In the genomic region with DNA sequence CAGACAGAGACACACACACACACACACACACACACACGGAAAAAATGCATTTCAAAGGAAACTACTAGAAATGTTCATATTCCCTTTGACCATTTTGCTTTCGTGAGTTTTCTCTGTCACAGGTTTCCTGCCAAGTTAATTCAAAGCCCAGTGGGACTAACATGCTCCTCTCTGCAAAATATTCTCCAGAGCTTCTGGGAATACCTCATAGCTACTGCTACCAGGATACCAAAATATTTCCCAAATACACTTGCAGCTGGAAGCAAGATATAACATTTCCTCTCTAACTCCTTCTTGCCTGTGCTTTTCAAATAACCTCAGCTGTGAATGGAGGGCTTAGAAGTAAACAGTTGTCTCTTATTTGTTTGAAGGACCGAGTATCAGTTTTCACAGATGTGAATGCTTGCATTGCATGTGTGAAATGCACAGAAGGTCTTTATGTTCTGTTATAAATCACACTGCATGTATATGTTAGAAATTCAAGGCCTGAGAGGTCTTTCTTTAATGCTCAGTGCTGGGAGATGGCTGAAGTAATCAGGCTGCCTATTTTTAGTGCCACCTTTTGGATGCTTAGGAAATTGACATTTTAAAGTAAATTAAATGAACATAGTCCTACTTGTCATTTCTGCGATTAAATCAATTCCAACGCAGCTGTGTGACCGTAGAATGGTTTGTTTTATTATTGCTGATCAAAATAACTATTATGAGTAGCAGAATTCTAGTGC, we compare ENCODE assay signal across 9 cellular contexts. TPM values are rescaled to one million over a fixed set of nuclear protein-coding genes. Genes with fewer than 3 reads are reported as not detected.
DNase-seq lines count a peak whose midpoint lies in the region; ATAC-seq and TF ChIP-seq lines count a peak whose summit lies in the region.
"Had no signal": no experiment of that assay in that cellular context is flagged by ENCODE, and none has a peak within 500 bp of the region (broad histone marks: within the 10 kb centered on the region; RNA-seq: fewer than 3 reads in every experiment).

No MANE protein-coding gene starts in this region.

- no peak overlapping the region for H3K4me3 ChIP-seq in AG04450 (ENCODE audit: low read depth, low read length)

- no peaks in the 10 kb centered on the region for H3K4me1 Mint-ChIP-seq in HFFc6 (ENCODE audit: low read depth)
- H3K4me1 Mint-ChIP-seq in activated T-helper 17 cell treated with anti-CD3 and anti-CD28 coated beads, Interleukin-2, amount 50 U/mL, for 72 hours: no peaks in the 10 kb centered on the region

- no peak overlapping the region for H3K4me3 Mint-ChIP-seq in HFFc6
- no peak overlapping the region for H3K4me3 Mint-ChIP-seq in activated T-helper 17 cell treated with anti-CD3 and anti-CD28 coated beads, Interleukin-2, amount 50 U/mL, for 72 hours

- peaks cover 43% of the 10 kb centered on the region for H3K36me3 Mint-ChIP-seq in HFFc6 (ENCODE audit: low read depth)
- peaks cover 89% of the 10 kb centered on the region for H3K36me3 Mint-ChIP-seq in activated T-helper 17 cell treated with anti-CD3 and anti-CD28 coated beads, Interleukin-2, amount 50 U/mL, for 72 hours (ENCODE audit: low read depth)

- DNase-seq in AG04450 (ENCODE audit: low read depth, low spot score): peak; percentile 3
- peak; percentile 19 for DNase-seq in HFFc6
- DNase-seq in astrocyte of the hippocampus (ENCODE audit: low read depth, low spot score): peak; percentile 16
- DNase-seq in left lobe of liver (ENCODE audit: low spot score): no peak
- DNase-seq in GDM1 (lab: John Stamatoyannopoulos, UW): no peak
- no peak for DNase-seq in SKM-1 (lab: John Stamatoyannopoulos, UW; ENCODE audit: unreplicated experiment)
- DNase-seq: NCI-H82 had no signal

- H3K27me3 Mint-ChIP-seq in HFFc6 (ENCODE audit: insufficient read depth): no peaks in the 10 kb centered on the region; the same call in 1 of the 2 replicates
- H3K27me3 Mint-ChIP-seq in activated T-helper 17 cell treated with anti-CD3 and anti-CD28 coated beads, Interleukin-2, amount 50 U/mL, for 72 hours: no peaks in the 10 kb centered on the region

- peaks cover 12% of the 10 kb centered on the region for H3K9me3 Mint-ChIP-seq in HFFc6
- H3K9me3 Mint-ChIP-seq in activated T-helper 17 cell treated with anti-CD3 and anti-CD28 coated beads, Interleukin-2, amount 50 U/mL, for 72 hours: peaks cover 4% of the 10 kb centered on the region

- CTCF ChIA-PET in AG04450 (lab: Charles Lee): no interaction called here

- TF ChIP-seq CTCF in AG04450 (IDR thresholded peaks at IDR 0.05; ENCODE audit: low read depth, low read length) (peak; percentile 36), HFFc6 (IDR thresholded peaks at IDR 0.05) (peak; percentile 59; the same call in 1 of the 2 replicates)

- H3K27ac ChIP-seq in AG04450 (ENCODE audit: low read depth, low read length): no peak overlapping the region

- POLR2A ChIA-PET in AG04450 (lab: Yijun Ruan, JAX): interaction anchor here (0.7 kb wide), 2 partner anchors 22 to 76 kb away, joined by 3 read pairs; no protein-coding TSS in a partner anchor

- ATAC-seq in left lobe of liver (peak; percentile 45), HG03565 (IDR thresholded peaks at IDR 0.05; ENCODE audit: unreplicated experiment) (no peak)
- no peak for ATAC-seq in activated T-helper 17 cell treated with anti-CD3 and anti-CD28 coated beads, Interleukin-2, amount 50 U/mL, for 72 hours (replicated peaks)

- no peaks in the 10 kb centered on the region for H3K27me3 ChIP-seq in AG04450 (ENCODE audit: control insufficient read depth, insufficient read depth, low read length)

- H3K27ac Mint-ChIP-seq in HFFc6: no peak overlapping the region
- no peak overlapping the region for H3K27ac Mint-ChIP-seq in activated T-helper 17 cell treated with anti-CD3 and anti-CD28 coated beads, Interleukin-2, amount 50 U/mL, for 72 hours

- peaks cover 15% of the 10 kb centered on the region for H3K9me3 ChIP-seq in AG04450 (ENCODE audit: control insufficient read depth, insufficient read depth, low read length)

RNA-seq across cellular contexts. Expression of a gene that starts 8.7 kb away (rescaled TPM):
- 0.17 TPM in 1 of 2 replicates, not detected in the other for polyA plus RNA-seq in AG04450 (2011; rRNA removed)
- 0.56 TPM in 1 of 2 replicates, not detected in the other for polyA minus RNA-seq in AG04450 (2011; rRNA and poly(A)+ RNA removed)
- total RNA-seq in HFFc6 (2021; fragmentation: NEBNext Ultra II Directional; extraction: Animal tissue kit (Norgen Biotek cat#: 25700)): under 1 TPM in 1 of 6 experiments, not detected in 5; 0.21 TPM
- total RNA-seq in left lobe of liver: not detected
- total RNA-seq in activated T-helper 17 cell treated with anti-CD3 and anti-CD28 coated beads, Interleukin-2, amount 50 U/mL, for 72 hours: 1 to 10 TPM; 1.4 to 1.6 TPM

RNA-seq across cellular contexts. Expression of a gene that starts 17.2 kb away (rescaled TPM):
- polyA plus RNA-seq in AG04450 (2011; rRNA removed): 0.35 TPM in 1 of 2 replicates, not detected in the other
- 0.37 TPM in 1 of 2 replicates, not detected in the other for polyA minus RNA-seq in AG04450 (2011; rRNA and poly(A)+ RNA removed)
- total RNA-seq in HFFc6 (2021; fragmentation: NEBNext Ultra II Directional; extraction: Animal tissue kit (Norgen Biotek cat#: 25700)): under 1 TPM in 2 of 6 experiments, not detected in 4; 0.28 to 0.31 TPM
- not detected for total RNA-seq in left lobe of liver
- total RNA-seq in activated T-helper 17 cell treated with anti-CD3 and anti-CD28 coated beads, Interleukin-2, amount 50 U/mL, for 72 hours: 1 to 10 TPM in 1 of 2 donors, under 1 TPM in 1; 0.74 to 1.5 TPM

RNA-seq across cellular contexts. Expression of a gene that starts 47.4 kb away (rescaled TPM):
- 147 TPM in 2 replicates for polyA plus RNA-seq in AG04450 (2011; rRNA removed)
- polyA minus RNA-seq in AG04450 (2011; rRNA and poly(A)+ RNA removed): 68.2 and 73.1 TPM in 2 replicates
- 100 to 1,000 TPM; 148 to 158 (median 153) TPM for total RNA-seq in HFFc6 (2021; fragmentation: NEBNext Ultra II Directional; extraction: Animal tissue kit (Norgen Biotek cat#: 25700))
- 31.7 TPM for total RNA-seq in left lobe of liver
- 10 to 100 TPM; 62.4 to 80.0 TPM for total RNA-seq in activated T-helper 17 cell treated with anti-CD3 and anti-CD28 coated beads, Interleukin-2, amount 50 U/mL, for 72 hours

Comparison
In these comparisons a context has a peak if more than half of its experiments do, and no peak if none do; other contexts are left out.
1. DNase-seq: peak in AG04450 (single experiment), HFFc6 (single experiment) and astrocyte of the hippocampus (single experiment); none in left lobe of liver (single experiment), GDM1 (single experiment) and SKM-1 (single experiment).